8 cellular contexts compared by ENCODE assay signal in the genomic region with DNA sequence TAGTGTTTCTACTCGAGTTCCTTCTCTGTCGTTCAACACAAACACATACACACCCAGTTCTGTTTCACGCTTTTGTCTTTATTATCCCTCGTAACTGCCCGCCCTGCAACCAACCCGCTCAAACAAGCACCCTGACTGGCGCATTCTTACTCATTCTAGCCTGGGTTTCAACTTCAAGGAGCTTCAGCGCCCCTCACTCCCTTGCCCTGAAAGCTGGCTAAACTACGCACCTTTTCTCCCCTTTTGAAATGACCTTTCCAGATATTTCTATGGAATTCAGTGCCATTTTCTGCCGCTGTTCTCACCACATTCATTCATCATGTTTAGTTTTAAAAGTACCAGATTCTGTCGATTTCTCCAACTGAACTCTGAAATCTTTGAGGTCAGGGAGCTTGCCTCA. TPM values are rescaled to one million over a fixed set of nuclear protein-coding genes. Genes with fewer than 3 reads are reported as not detected.
A peak's percentile ranks its signal among the peaks of the same experiment; 100 is the strongest.
DNase-seq lines count a peak whose midpoint lies in the region; ATAC-seq and TF ChIP-seq lines count a peak whose summit lies in the region.

No MANE protein-coding gene starts in this region.

- H3K27me3 ChIP-seq in BLaER1 (no peaks in the 10 kb centered on the region), left lung (peaks cover 0 to 3% of the 10 kb centered on the region in 2 donors)

- intact Hi-C loops in left lung (cut with DNase I), result no loop called here

- TF ChIP-seq CTCF in LNCaP clone FGC (IDR thresholded peaks at IDR 0.05; ENCODE audit: control insufficient read depth, extremely low read depth, insufficient read depth), result no peak
- no peak for TF ChIP-seq CTCF in left lung (IDR thresholded peaks at IDR 0.05)

- ATAC-seq in left lung (peak; percentile 41), GM21381 (IDR thresholded peaks at IDR 0.05; ENCODE audit: unreplicated experiment) (no peak), GM18520 (IDR thresholded peaks at IDR 0.05; ENCODE audit: unreplicated experiment) (no peak)

- H3K4me3 ChIP-seq in BLaER1 (peak overlapping the region; percentile 95), LNCaP clone FGC (ENCODE audit: low read depth, low read length) (peak overlapping the region; percentile 92), left lung (peak overlapping the region; percentile 78 to 94)

- H3K4me1 ChIP-seq in BLaER1 (peaks cover 20% of the 10 kb centered on the region), left lung (peaks cover 0 to 44% of the 10 kb centered on the region in 2 donors)

- H3K9me3 ChIP-seq in BLaER1 (no peaks in the 10 kb centered on the region), left lung (no peaks in the 10 kb centered on the region)

- H3K27ac ChIP-seq in BLaER1, result no peak overlapping the region; the same call in 1 of the 2 replicates
- peak overlapping the region; percentile 88 for H3K27ac ChIP-seq in caudate nucleus (ENCODE audit: low read depth, low read length)
- peak overlapping the region; percentile 90 to 97 for H3K27ac ChIP-seq in left lung
- peak overlapping the region; percentile 60 for H3K27ac ChIP-seq in temporal lobe (ENCODE audit: low read depth, low read length)

- H3K36me3 ChIP-seq in BLaER1, result no peaks in the 10 kb centered on the region
- peaks cover 0 to 16% of the 10 kb centered on the region in 2 donors for H3K36me3 ChIP-seq in left lung

- H3K4me2 ChIP-seq in BLaER1, result peak overlapping the region; percentile 86

- DNase-seq in LNCaP clone FGC (ENCODE audit: low read depth), result no peak
- peak in 16 of 61 donors; percentile 2 to 43 (median 20) for DNase-seq in caudate nucleus (lab: John Stamatoyannopoulos, UW)
- peak in 1 of 2 donors; percentile 23 for DNase-seq in left lung
- DNase-seq in NOMO-1 treated with dmso at 0.1 percent for 144 hours (lab: John Stamatoyannopoulos, UW; ENCODE audit: unreplicated experiment), result no peak

- H3K9ac ChIP-seq in BLaER1, result peak overlapping the region; percentile 85

- H4K20me1 ChIP-seq in BLaER1, result no peaks in the 10 kb centered on the region

RNA-seq across cellular contexts. Expression of gene MFSD1, which starts 0.7 kb away (rescaled TPM):
- total RNA-seq in left lung, result 100 to 1,000 TPM in 1 of 2 donors, 10 to 100 TPM in 1; 86.4 to 134 TPM
- total RNA-seq in temporal lobe, result 31.7 TPM
